In the genomic region with DNA sequence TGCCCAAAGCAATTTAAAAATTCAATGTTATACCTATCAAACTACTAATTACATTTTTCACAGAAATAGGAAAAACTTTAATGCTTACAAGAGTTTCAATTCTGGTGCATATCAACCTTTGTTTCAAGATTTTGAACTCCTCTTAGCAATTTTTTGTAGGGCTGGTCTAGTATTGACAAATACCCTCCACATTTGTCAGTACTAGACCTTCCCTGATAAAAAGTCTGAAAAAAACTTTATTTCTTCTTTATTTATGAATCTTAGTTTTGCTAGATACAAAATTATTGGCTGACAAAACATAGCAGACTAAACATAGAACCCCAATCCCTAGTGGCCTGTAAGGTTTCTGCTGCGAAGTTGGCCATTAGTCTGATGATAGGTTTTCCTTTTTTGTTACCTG, we compare ENCODE assay signal across 31 cellular contexts.
"Had no signal": no experiment of that assay in that cellular context is flagged by ENCODE, and none has a peak within 500 bp of the region (broad histone marks: within the 10 kb centered on the region; RNA-seq: fewer than 3 reads in every experiment).

No MANE protein-coding gene starts in this region.

- H3K4me1 ChIP-seq: adrenal gland, ascending aorta, body of pancreas, breast epithelium had no signal

- DNase-seq: activated effector memory CD4-positive, alpha-beta T cell treated with anti-CD3 and anti-CD28 coated beads, Interleukin-2, amount 50 U/mL, for 16 hours; activated effector memory CD4-positive, alpha-beta T cell treated with Interleukin-2 at 50 U/mL for 16 hours; activated gamma-delta T cell; activated gamma-delta T cell treated with Interleukin-2 at 50 U/mL for 16 hours; activated naive CD4-positive, alpha-beta T cell; activated naive CD4-positive, alpha-beta T cell treated with anti-CD3 and anti-CD28 coated beads for 36 hours; activated naive CD4-positive, alpha-beta T cell treated with anti-CD3 and anti-CD28 coated beads, Interleukin-2, amount 10 ng/mL, durations not matched to agents 7 days and 5 days; activated naive CD4-positive, alpha-beta T cell treated with anti-CD3 and anti-CD28 coated beads, Interleukin-2, amount 50 U/mL, for 16 hours; activated naive CD4-positive, alpha-beta T cell treated with Interleukin-2 at 50 U/mL for 16 hours; activated naive CD8-positive, alpha-beta T cell treated with anti-CD3 and anti-CD28 coated beads for 36 hours; activated naive CD8-positive, alpha-beta T cell treated with anti-CD3 and anti-CD28 coated beads, Interleukin-2, amount 10 ng/mL, durations not matched to agents 7 days and 5 days; activated naive CD8-positive, alpha-beta T cell treated with anti-CD3 and anti-CD28 coated beads, Interleukin-2, amount 50 U/mL, for 24 hours; activated T-cell treated with anti-CD3 and anti-CD28 coated beads, Interleukin-2, amount 50 U/mL, for 24 hours; activated T-cell treated with anti-CD3 and anti-CD28 coated beads, Interleukin-2, amount 50 U/mL, for 4 hours; activated T-cell treated with anti-CD3 and anti-CD28 coated beads, Interleukin-2, amount 50 U/mL, for 48 hours; activated T-cell treated with anti-CD3 and anti-CD28 coated beads, Interleukin-2, amount 50 U/mL, for 72 hours; adrenal gland; amniotic stem cell; amygdala; anterior cingulate cortex; aorta; body of pancreas; brain microvascular endothelial cell; caudate nucleus; central memory CD4-positive, alpha-beta T cell; cerebellar nuclear complex had no signal

- H3K4me3 ChIP-seq: adrenal gland, ascending aorta, body of pancreas, breast epithelium, cardiac muscle cell had no signal

- H3K36me3 ChIP-seq: adrenal gland, ascending aorta, brain microvascular endothelial cell, breast epithelium, cardiac muscle cell had no signal

- ATAC-seq: activated naive CD4-positive, alpha-beta T cell treated with anti-CD3 and anti-CD28 coated beads, Interleukin-2, amount 50 U/mL, for 72 hours; activated naive CD8-positive, alpha-beta T cell treated with anti-CD3 and anti-CD28 coated beads, Interleukin-2, amount 50 U/mL, for 24 hours; activated T-cell treated with anti-CD3 and anti-CD28 coated beads, Interleukin-2, amount 50 U/mL, for 4 hours; activated T-cell treated with anti-CD3 and anti-CD28 coated beads, Interleukin-2, amount 50 U/mL, for 72 hours; activated T-helper 17 cell treated with anti-CD3 and anti-CD28 coated beads, Interleukin-2, amount 50 U/mL, for 72 hours; body of pancreas had no signal

- H3K27ac ChIP-seq: adrenal gland, ascending aorta, body of pancreas, brain microvascular endothelial cell, breast epithelium, cardiac muscle cell had no signal

- H3K27me3 ChIP-seq: adrenal gland, ascending aorta, body of pancreas, brain microvascular endothelial cell, breast epithelium, cardiac muscle cell had no signal
